22 cellular contexts compared by ENCODE assay signal in genomic region chr1:6288026-6288425, GRCh38. TPM values are rescaled to one million over a fixed set of nuclear protein-coding genes. Genes with fewer than 3 reads are reported as not detected.
"Had no signal": no experiment of that assay in that cellular context is flagged by ENCODE, and none has a peak within 500 bp of the region (broad histone marks: within the 10 kb centered on the region; RNA-seq: fewer than 3 reads in every experiment).

No MANE protein-coding gene starts in this region.

- H3K27me3 Mint-ChIP-seq: activated naive CD8-positive, alpha-beta T cell; naive thymus-derived CD8-positive, alpha-beta T cell; stimulated activated naive CD8-positive, alpha-beta T cell treated with anti-CD3 and anti-CD28 coated beads, Interleukin-15, amount 100 ng/mL, for 72 hours had no signal

- DNase-seq: activated CD4-positive, alpha-beta T cell treated with anti-CD3 and anti-CD28 coated beads, Interleukin-2, amount 50 U/mL, for 1 hour; activated CD4-positive, CD25-positive, alpha-beta regulatory T cell; activated CD8-positive, alpha-beta memory T cell treated with anti-CD3 and anti-CD28 coated beads for 24 hours; activated gamma-delta T cell treated with Interleukin-2 at 50 U/mL for 16 hours; endodermal cell; naive thymus-derived CD8-positive, alpha-beta T cell; sigmoid colon; stimulated activated CD4-positive, alpha-beta T cell treated with anti-CD3 and anti-CD28 coated beads, Interleukin-1b, Interleukin-23, amount 100 ng/mL, for 48 hours; stimulated activated naive CD8-positive, alpha-beta T cell treated with anti-CD3 and anti-CD28 coated beads, Interleukin-15, amount 100 ng/mL, for 72 hours; T-helper 2 cell had no signal

- H3K4me3 ChIP-seq: sigmoid colon, tibial nerve had no signal

- H3K36me3 Mint-ChIP-seq: activated naive CD8-positive, alpha-beta T cell had no signal

- H3K4me1 Mint-ChIP-seq: endodermal cell; stimulated activated naive CD8-positive, alpha-beta T cell treated with anti-CD3 and anti-CD28 coated beads, Interleukin-15, amount 100 ng/mL, for 72 hours had no signal

- H3K27ac ChIP-seq: sigmoid colon had no signal

- H3K9me3 ChIP-seq: sigmoid colon, tibial nerve had no signal

- H3K4me3 Mint-ChIP-seq: activated naive CD8-positive, alpha-beta T cell; endodermal cell; naive thymus-derived CD8-positive, alpha-beta T cell; stimulated activated naive CD8-positive, alpha-beta T cell treated with anti-CD3 and anti-CD28 coated beads, Interleukin-15, amount 100 ng/mL, for 72 hours had no signal

- H3K36me3 ChIP-seq: sigmoid colon had no signal

- FAIRE-seq: frontal cortex, islet of Langerhans, TTC549 had no signal

- H3K27me3 ChIP-seq: sigmoid colon, tibial nerve had no signal

- H3K9me3 Mint-ChIP-seq: endodermal cell; naive thymus-derived CD8-positive, alpha-beta T cell; stimulated activated naive CD8-positive, alpha-beta T cell treated with anti-CD3 and anti-CD28 coated beads, Interleukin-15, amount 100 ng/mL, for 72 hours had no signal

- H3K27ac Mint-ChIP-seq: activated naive CD8-positive, alpha-beta T cell had no signal

RNA-seq across cellular contexts. Expression of gene HES3, which starts 44.0 kb away (rescaled TPM):
- total RNA-seq: cerebellum; dermis microvascular lymphatic vessel endothelial cell; epithelial cell of proximal tubule; frontal cortex; left lobe of liver; mucosa of gallbladder; naive thymus-derived CD8-positive, alpha-beta T cell; osteoblast; pulmonary artery endothelial cell; sigmoid colon; tibial nerve had no signal
- polyA plus RNA-seq: naive thymus-derived CD8-positive, alpha-beta T cell; sigmoid colon had no signal
